10 cellular contexts compared by ENCODE assay signal in the genomic region with DNA sequence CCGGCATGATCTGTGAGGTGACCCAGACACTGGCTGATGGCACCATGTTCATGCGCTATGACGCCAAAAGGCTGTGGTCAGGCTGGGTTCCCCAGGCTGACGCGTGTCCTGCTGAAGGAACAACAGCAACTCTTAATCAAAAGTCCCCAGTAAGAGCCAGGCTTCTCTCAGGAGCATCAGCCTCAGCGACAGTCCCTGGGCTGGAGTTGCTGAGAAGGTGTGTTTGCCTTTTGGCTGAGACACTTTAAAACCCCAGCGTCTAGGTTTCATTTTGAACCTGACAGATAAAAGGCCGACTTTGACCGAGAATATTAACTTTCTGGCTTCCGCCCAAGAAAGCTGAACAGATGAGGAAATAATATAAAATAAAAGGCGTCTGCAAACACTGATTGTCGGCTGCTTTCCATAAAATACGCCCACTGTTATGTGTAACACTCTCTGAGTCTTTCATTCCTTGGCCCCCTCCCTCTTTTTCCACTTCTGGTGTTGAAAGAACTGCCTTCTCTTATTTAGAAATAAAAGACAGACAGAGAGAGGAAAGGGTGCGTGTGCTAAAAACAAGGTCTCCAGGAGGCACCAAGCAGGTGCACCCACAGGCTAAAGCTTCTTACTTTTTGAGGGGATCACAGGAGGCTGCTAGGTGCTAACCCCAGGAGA.
DNase-seq lines count a peak whose midpoint lies in the region; ATAC-seq and TF ChIP-seq lines count a peak whose summit lies in the region.
"Had no signal": no experiment of that assay in that cellular context is flagged by ENCODE, and none has a peak within 500 bp of the region (broad histone marks: within the 10 kb centered on the region; RNA-seq: fewer than 3 reads in every experiment).

No MANE protein-coding gene starts in this region.

- H3K4me1 Mint-ChIP-seq in MCF 10A (ENCODE audit: insufficient read depth, unreplicated experiment), result peaks cover 5% of the 10 kb centered on the region

- no peaks in the 10 kb centered on the region for H3K9me2 ChIP-seq in hepatocyte (replicated peaks; ENCODE audit: insufficient read depth)

- dilution Hi-C loops in mammary epithelial cell (cut with HindIII; ENCODE audit: low sequenced_read_pairs), result no loop called here

- no peaks in the 10 kb centered on the region for H3K36me3 Mint-ChIP-seq in MCF 10A (ENCODE audit: insufficient read depth, unreplicated experiment)

- H2AFZ ChIP-seq in mammary epithelial cell (ENCODE audit: low read depth, low read length) (no peak overlapping the region), hepatocyte (no peak overlapping the region)

- no peak overlapping the region for H3K4me3 ChIP-seq in mammary epithelial cell (replicated peaks in 1 of 3; ENCODE audit: insufficient read depth in 1 of 3, low read depth in 2 of 3, low read length in 3 of 3)
- no peak overlapping the region for H3K4me3 ChIP-seq in hepatocyte
- H3K4me3 ChIP-seq in transverse colon, result peak overlapping the region in 1 of 4 donors; percentile 13

- DNase-seq in MCF 10A (ENCODE audit: unreplicated experiment), result peak; percentile 20
- no peak for DNase-seq in mammary epithelial cell
- peak; percentile 32 to 47 for DNase-seq in activated CD4-positive, alpha-beta T cell treated with anti-CD3 and anti-CD28 coated beads, Interleukin-2, amount 50 U/mL, for 48 hours
- peak; percentile 34 for DNase-seq in hepatocyte (ENCODE audit: low spot score)
- peak; percentile 46 for DNase-seq in transverse colon
- DNase-seq in epidermal melanocyte (ENCODE audit: insufficient read length, low spot score), result no peak
- DNase-seq: NCI-H1417 had no signal

- in situ Hi-C loops in mammary epithelial cell (cut with MboI; ENCODE audit: low sequenced_read_pairs in 2 of 2), result no loop called here
- in situ Hi-C loops in transverse colon (cut with MboI; ENCODE audit: low pct_ligation_motif_present in 1 of 4, low pct_unique_long_range_greater_than_20kb in 1 of 4, low sequenced_read_pairs in 3 of 4), result loop anchor here in 1 of 4 donors (25.0 kb wide), 1 partner anchor 413 kb away; no protein-coding TSS in a partner anchor

- whole genome bisulfite sequencing in mammary epithelial cell (ENCODE audit: low coverage, missing lambda C conversion rate), result 46% methylated on average over 14 of the region's 14 CpGs
- WGBS in hepatocyte (ENCODE audit: low lambda C conversion rate, missing lambda C conversion rate), result 64% methylated on average over 14 of the region's 14 CpGs
- WGBS in transverse colon (ENCODE audit: low coverage in 1 of 2), 2 donors, result 5 to 29% methylated on average over 3 to 14 of the region's 14 CpGs

- peaks cover 39% of the 10 kb centered on the region for H3K27me3 Mint-ChIP-seq in MCF 10A (ENCODE audit: insufficient read depth, unreplicated experiment)

- ATAC-seq in HG03469 (IDR thresholded peaks at IDR 0.05; ENCODE audit: unreplicated experiment) (no peak), HG02642 (IDR thresholded peaks at IDR 0.05; ENCODE audit: poor library complexity, unreplicated experiment) (no peak)

- H3K4me1 ChIP-seq in mammary epithelial cell (ENCODE audit: insufficient read depth, low read length) (no peaks in the 10 kb centered on the region), hepatocyte (ENCODE audit: insufficient read depth) (no peaks in the 10 kb centered on the region), transverse colon (peaks cover 5 to 16% (median 9%) of the 10 kb centered on the region in 4 donors)

- TF ChIP-seq EP300 in transverse colon (IDR thresholded peaks at IDR 0.05; ENCODE audit: low read depth), result no peak

- no peaks in the 10 kb centered on the region for H3K9me3 ChIP-seq in mammary epithelial cell (replicated peaks; ENCODE audit: insufficient read depth, low read length)
- H3K9me3 ChIP-seq in hepatocyte (ENCODE audit: low read depth), result no peaks in the 10 kb centered on the region
- H3K9me3 ChIP-seq in transverse colon, result no peaks in the 10 kb centered on the region

- no peak overlapping the region for H3K4me2 ChIP-seq in mammary epithelial cell (ENCODE audit: insufficient read depth, low read depth, low read length)
- H3K4me2 ChIP-seq in hepatocyte, result peak overlapping the region; percentile 1

- H4K20me1 ChIP-seq in mammary epithelial cell (ENCODE audit: insufficient read depth, low read length) (no peaks in the 10 kb centered on the region), hepatocyte (ENCODE audit: insufficient read depth, poor library complexity, severe bottlenecking) (no peaks in the 10 kb centered on the region)

- peaks cover 14% of the 10 kb centered on the region for H3K27me3 ChIP-seq in mammary epithelial cell (ENCODE audit: insufficient read depth, low read length)
- no peaks in the 10 kb centered on the region for H3K27me3 ChIP-seq in hepatocyte
- no peaks in the 10 kb centered on the region for H3K27me3 ChIP-seq in transverse colon

- intact Hi-C loops in MCF 10A (cut with micrococcal nuclease) (no loop called here), mammary epithelial cell (cut with micrococcal nuclease) (no loop called here), transverse colon (cut with DNase I; ENCODE audit: low total_unique reads) (no loop called here)

- POLR2A ChIA-PET in MCF 10A (lab: Yijun Ruan, JAX), result no interaction called here

- no peaks in the 10 kb centered on the region for H3K9me3 Mint-ChIP-seq in MCF 10A (ENCODE audit: unreplicated experiment)

- H3K27ac ChIP-seq in mammary epithelial cell (ENCODE audit: insufficient read depth, low read depth, low read length), result no peak overlapping the region
- H3K27ac ChIP-seq in hepatocyte, result peak overlapping the region; percentile 41
- peak overlapping the region; percentile 43 to 65 (median 52) for H3K27ac ChIP-seq in transverse colon
- H3K27ac ChIP-seq: C4-2B had no signal

- no peak overlapping the region for H3K9ac ChIP-seq in mammary epithelial cell (ENCODE audit: insufficient read depth, low read length)

- no peaks in the 10 kb centered on the region for H3K36me3 ChIP-seq in mammary epithelial cell (ENCODE audit: insufficient read depth, low read length)
- no peaks in the 10 kb centered on the region for H3K36me3 ChIP-seq in hepatocyte (replicated peaks; ENCODE audit: insufficient read depth, low read depth)
- H3K36me3 ChIP-seq in transverse colon, result no peaks in the 10 kb centered on the region

- H3K79me2 ChIP-seq in mammary epithelial cell (ENCODE audit: insufficient read depth, low read length), result no peaks in the 10 kb centered on the region
- H3K79me2 ChIP-seq in hepatocyte, result no peaks in the 10 kb centered on the region

- no peak for TF ChIP-seq CTCF in MCF 10A (IDR thresholded peaks at IDR 0.05; ENCODE audit: unreplicated experiment)
- no peak for TF ChIP-seq CTCF in mammary epithelial cell (conservative IDR thresholded peaks at IDR 0.05 in 1 of 2, IDR thresholded peaks at IDR 0.05 in 1 of 2; ENCODE audit: extremely low read depth in 1 of 2, insufficient read depth in 1 of 2, low read depth in 1 of 2, low read length in 2 of 2)
- no peak for TF ChIP-seq CTCF in hepatocyte (IDR thresholded peaks at IDR 0.05; ENCODE audit: poor library complexity)
- no peak for TF ChIP-seq CTCF in transverse colon (IDR thresholded peaks at IDR 0.05)

- CTCF ChIA-PET in MCF 10A (lab: Yijun Ruan, JAX) (interaction anchor here (0.5 to 0.7 kb wide), 2 partner anchors 17 to 26 kb away, joined by 3 read pairs; no protein-coding TSS in a partner anchor), mammary epithelial cell (lab: Charles Lee; ENCODE audit: low non-redundant PET) (no interaction called here)

- no peak overlapping the region for H3K27ac Mint-ChIP-seq in MCF 10A (ENCODE audit: low read depth, unreplicated experiment)

- H3K4me3 Mint-ChIP-seq in MCF 10A (ENCODE audit: unreplicated experiment), result no peak overlapping the region

- TF ChIP-seq POLR2A in transverse colon (IDR thresholded peaks at IDR 0.05), result peak; percentile 21

- BruUV-seq in MCF 10A (replicated peaks; lab: Mats Ljungman, UMichigan), result no TSS peak
- BruUV-seq in mammary epithelial cell (replicated peaks; lab: Mats Ljungman, UMichigan), result no TSS peak

Comparison
In these comparisons a context has a peak if more than half of its experiments do, and no peak if none do; other contexts are left out.
1. DNase-seq: peak in MCF 10A (single experiment), activated CD4-positive, alpha-beta T cell treated with anti-CD3 and anti-CD28 coated beads, Interleukin-2, amount 50 U/mL, for 48 hours (2 of 2), hepatocyte (single experiment) and transverse colon (single experiment); none in mammary epithelial cell (single experiment) and epidermal melanocyte (single experiment).